In the genomic region with DNA sequence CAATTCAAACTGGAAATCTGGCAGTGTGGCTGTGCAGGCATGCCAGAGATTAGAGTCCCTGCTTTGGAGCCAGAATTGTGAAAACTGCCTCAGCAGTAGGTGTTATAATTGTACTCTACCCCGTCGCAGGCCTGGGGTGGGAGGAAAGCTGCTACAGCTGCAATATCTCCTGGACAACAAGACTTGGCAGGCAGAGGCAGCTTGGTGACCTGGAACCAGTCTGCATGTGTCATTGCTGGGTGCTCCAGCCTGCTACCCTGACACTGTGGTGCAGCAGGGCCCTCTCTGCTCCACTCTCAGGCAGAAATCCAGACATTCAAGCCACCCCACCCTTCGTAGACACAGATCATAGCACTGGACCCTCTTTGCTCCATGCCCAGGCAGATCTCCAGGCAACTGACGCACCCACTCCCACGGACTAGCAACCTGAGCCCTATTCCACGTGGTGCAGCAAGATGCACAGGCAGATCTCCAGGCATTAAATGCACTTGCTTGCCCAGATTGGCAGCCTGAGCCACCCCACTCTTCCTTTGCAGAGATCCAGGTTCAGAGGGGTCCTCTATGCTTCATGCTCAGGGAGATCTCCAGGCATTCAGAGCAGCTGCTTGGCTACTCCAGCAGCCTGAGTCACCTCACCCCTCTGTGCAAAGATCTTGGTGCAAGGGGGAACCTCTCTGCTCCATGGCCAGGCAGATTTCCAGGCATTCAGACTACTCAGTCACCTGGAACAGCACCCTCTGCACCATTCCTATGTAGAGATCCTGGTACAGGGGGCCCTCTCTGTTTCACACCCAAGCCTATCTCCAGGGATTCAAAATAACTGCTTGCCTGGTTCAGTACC, we compare ENCODE assay signal across 15 cellular contexts.
DNase-seq lines count a peak whose midpoint lies in the region; ATAC-seq and TF ChIP-seq lines count a peak whose summit lies in the region.
"Had no signal": no experiment of that assay in that cellular context is flagged by ENCODE, and none has a peak within 500 bp of the region (broad histone marks: within the 10 kb centered on the region; RNA-seq: fewer than 3 reads in every experiment).

No MANE protein-coding gene starts in this region.

- H3K4me1 ChIP-seq in SK-N-SH (ENCODE audit: control insufficient read depth in 1 of 2, insufficient read depth in 2 of 2, low read depth in 1 of 2, low read length in 1 of 2): peaks cover 0 to 7% of the 10 kb centered on the region in 2 experiments; a peak in 1 of 4 replicates
- H3K4me1 ChIP-seq: adrenal gland, spleen had no signal

- H3K9ac ChIP-seq in SK-N-SH: no peak overlapping the region

- H3K4me3 ChIP-seq in SK-N-SH (ENCODE audit: low read depth in 2 of 2, low read length in 1 of 2): no peak overlapping the region
- no peak overlapping the region for H3K4me3 ChIP-seq in dorsolateral prefrontal cortex
- H3K4me3 ChIP-seq: adrenal gland, spleen had no signal

- H3K9me2 ChIP-seq in SK-N-SH: no peaks in the 10 kb centered on the region

- no peak for TF ChIP-seq EP300 in SK-N-SH (IDR thresholded peaks at IDR 0.05; ENCODE audit: borderline replicate concordance in 1 of 2, low read depth in 1 of 2, low read length in 1 of 2)

- no peak for ATAC-seq in SK-N-SH treated with all-trans-retinoic acid at 6 μM for 48 hours
- ATAC-seq in HG03039 (IDR thresholded peaks at IDR 0.05; ENCODE audit: unreplicated experiment): no peak
- ATAC-seq: natural killer cell treated with Interleukin-12 subunit alpha and Interleukin-12 subunit beta and Interleukin-15 and Interleukin-18, amount 100 ng/mL, for 72 hours had no signal

- H4K20me1 ChIP-seq in SK-N-SH (ENCODE audit: insufficient read depth): no peaks in the 10 kb centered on the region

- no peak overlapping the region for H2AFZ ChIP-seq in SK-N-SH (ENCODE audit: low read depth)

- no peak overlapping the region for H3K4me2 ChIP-seq in SK-N-SH

- intact Hi-C loops in dorsolateral prefrontal cortex (cut with DNase I): loop anchor here in 1 of 2 donors (5.0 kb wide), 1 partner anchor 892 kb away; no protein-coding TSS in a partner anchor

- H3F3A ChIP-seq in SK-N-SH (replicated peaks; ENCODE audit: insufficient read depth): no peaks in the 10 kb centered on the region

- no peaks in the 10 kb centered on the region for H3K9me3 ChIP-seq in SK-N-SH

- no peak for TF ChIP-seq RAD21 in SK-N-SH (IDR thresholded peaks at IDR 0.05; ENCODE audit: low read length)

- H3K27ac ChIP-seq in SK-N-SH (ENCODE audit: low read depth in 2 of 2, low read length in 1 of 2) (no peak overlapping the region; a peak in 1 of 4 replicates), dorsolateral prefrontal cortex (peak overlapping the region in 21 of 59 donors; percentile 2 to 62 (median 26))
- H3K27ac ChIP-seq: adrenal gland, spleen had no signal

- H3K36me3 ChIP-seq in SK-N-SH (replicated peaks in 1 of 2; ENCODE audit: control insufficient read depth in 1 of 2, insufficient read depth in 2 of 2, low read length in 1 of 2): peaks cover 0 to 9% of the 10 kb centered on the region in 2 experiments
- H3K36me3 ChIP-seq: adrenal gland had no signal

- DNase-seq in SK-N-SH: peak; percentile 1
- DNase-seq in dorsolateral prefrontal cortex: peak in 8 of 10 donors; percentile 27 to 69 (median 58)
- peak; percentile 40 for DNase-seq in inferior parietal cortex (ENCODE audit: extremely low spot score)
- peak; percentile 33 for DNase-seq in superior temporal gyrus (ENCODE audit: extremely low spot score)
- DNase-seq in SW480 (ENCODE audit: low spot score): no peak
- no peak for DNase-seq in NCI-H526 treated with DMSO at 0.1 percent for 48 hours (lab: John Stamatoyannopoulos, UW)
- DNase-seq: Calu3, dermis blood vessel endothelial cell, kidney, NCI-H2107, spleen had no signal

- WGBS in SK-N-SH (ENCODE audit: low lambda C conversion rate): 100% methylated on average over 5 of the region's 6 CpGs

- TF ChIP-seq CTCF in SK-N-SH (IDR thresholded peaks at IDR 0.05) (no peak), dorsolateral prefrontal cortex (IDR thresholded peaks at IDR 0.05 in 54 of 56, conservative IDR thresholded peaks at IDR 0.05 in 2 of 56; ENCODE audit: low read depth in 1 of 56, partially characterized antibody in 56 of 56) (no peak)

- CTCF ChIA-PET in SK-N-SH (lab: Yijun Ruan, JAX): no interaction called here

- H3K27me3 ChIP-seq in SK-N-SH (ENCODE audit: insufficient read depth) (no peaks in the 10 kb centered on the region), dorsolateral prefrontal cortex (no peaks in the 10 kb centered on the region)
- H3K27me3 ChIP-seq: adrenal gland, spleen had no signal

- H3K79me2 ChIP-seq in SK-N-SH (ENCODE audit: insufficient read depth): no peaks in the 10 kb centered on the region

- POLR2A ChIA-PET in SK-N-SH (lab: Yijun Ruan, JAX): no interaction called here

TF ChIP-seq in SK-N-SH, 30 proteins besides CTCF, POLR2A, EP300 and RAD21:
- no peak for TF ChIP-seq MAX (IDR thresholded peaks at IDR 0.05; ENCODE audit: low read depth)
- TF ChIP-seq RFX5 (IDR thresholded peaks at IDR 0.05; ENCODE audit: low read length): no peak
- no peak for TF ChIP-seq TEAD4 (IDR thresholded peaks at IDR 0.05; ENCODE audit: borderline replicate concordance, insufficient read depth)
- TF ChIP-seq SMC3 (IDR thresholded peaks at IDR 0.05; ENCODE audit: low read depth, low read length): no peak
- TF ChIP-seq RCOR1 (IDR thresholded peaks at IDR 0.05; ENCODE audit: low read length): no peak
- TF ChIP-seq ZBTB33 (IDR thresholded peaks at IDR 0.05; ENCODE audit: borderline replicate concordance, low read depth): no peak
- no peak for TF ChIP-seq TAF1 (IDR thresholded peaks at IDR 0.05; ENCODE audit: borderline replicate concordance, low read depth, low read length)
- TF ChIP-seq JUND (IDR thresholded peaks at IDR 0.05): no peak
- TF ChIP-seq GATA2 (CRISPR knock-in tag; IDR thresholded peaks at IDR 0.05): no peak
- TF ChIP-seq FOXM1 (IDR thresholded peaks at IDR 0.05; ENCODE audit: low read depth): no peak

TF ChIP-seq in SK-N-SH treated with all-trans-retinoic acid at 6 μM for 48 hours, 23 proteins besides CTCF, POLR2A, EP300 and RAD21:
- no peak for TF ChIP-seq ZFP3 (CRISPR knock-in tag; IDR thresholded peaks at IDR 0.05)
- TF ChIP-seq TOX (CRISPR knock-in tag; IDR thresholded peaks at IDR 0.05; ENCODE audit: borderline replicate concordance): no peak

Comparison
In these comparisons a context has a peak if more than half of its experiments do, and no peak if none do; other contexts are left out.
1. DNase-seq: peak in SK-N-SH (single experiment), dorsolateral prefrontal cortex (8 of 10), inferior parietal cortex (single experiment) and superior temporal gyrus (single experiment); none in SW480 (single experiment) and NCI-H526 treated with DMSO at 0.1 percent for 48 hours (single experiment).